In genomic region chr11:78265326-78265725, GRCh38 we compare ENCODE assay signal across 20 cellular contexts.
A peak's percentile ranks its signal among the peaks of the same experiment; 100 is the strongest.
DNase-seq lines count a peak whose midpoint lies in the region; ATAC-seq and TF ChIP-seq lines count a peak whose summit lies in the region.
"Had no signal": no experiment of that assay in that cellular context is flagged by ENCODE, and none has a peak within 500 bp of the region (broad histone marks: within the 10 kb centered on the region; RNA-seq: fewer than 3 reads in every experiment).

No MANE protein-coding gene starts in this region.

- no peak for ATAC-seq in thoracic aorta (ENCODE audit: insufficient number of reproducible peaks, low FRiP score, low read depth)

- no peaks in the 10 kb centered on the region for H3K27me3 ChIP-seq in dorsolateral prefrontal cortex
- no peaks in the 10 kb centered on the region for H3K27me3 ChIP-seq in thoracic aorta (replicated peaks; ENCODE audit: insufficient read depth)
- H3K27me3 ChIP-seq: BLaER1 treated with 17β-estradiol and CSF1 and Interleukin-3, amounts not matched to agents 10 nM and 100 nM had no signal

- TF ChIP-seq CTCF in dorsolateral prefrontal cortex (IDR thresholded peaks at IDR 0.05 in 54 of 56, conservative IDR thresholded peaks at IDR 0.05 in 2 of 56; ENCODE audit: low read depth in 1 of 56, partially characterized antibody in 56 of 56), result no peak
- no peak for TF ChIP-seq CTCF in thoracic aorta (IDR thresholded peaks at IDR 0.05)

- intact Hi-C loops in dorsolateral prefrontal cortex (cut with DNase I), result no loop called here

- H3K4me3 ChIP-seq in dorsolateral prefrontal cortex (no peak overlapping the region), thoracic aorta (no peak overlapping the region)
- H3K4me3 ChIP-seq: BLaER1 treated with 17β-estradiol and CSF1 and Interleukin-3, amounts not matched to agents 10 nM and 100 nM had no signal

- peaks cover 100% of the 10 kb centered on the region for H3K36me3 ChIP-seq in KOPT-K1 (ENCODE audit: insufficient read depth, low read length)
- H3K36me3 ChIP-seq in thoracic aorta, result no peaks in the 10 kb centered on the region

- no peaks in the 10 kb centered on the region for H3K9me3 ChIP-seq in KOPT-K1 (ENCODE audit: insufficient read depth, low read length, poor library complexity, severe bottlenecking)
- H3K9me3 ChIP-seq in thoracic aorta, result no peaks in the 10 kb centered on the region
- H3K9me3 ChIP-seq: BLaER1 treated with 17β-estradiol and CSF1 and Interleukin-3, amounts not matched to agents 10 nM and 100 nM; SK-N-SH had no signal

- H3K27ac ChIP-seq in KOPT-K1 (ENCODE audit: low read depth, low read length, poor library complexity, severe bottlenecking) (peak overlapping the region; percentile 12), dorsolateral prefrontal cortex (peak overlapping the region in 31 of 59 donors; percentile 1 to 95 (median 33)), thoracic aorta (peak overlapping the region; percentile 22 to 53)
- H3K27ac ChIP-seq: BLaER1 treated with 17β-estradiol and CSF1 and Interleukin-3, amounts not matched to agents 10 nM and 100 nM had no signal

- DNase-seq in dorsolateral prefrontal cortex (no peak), kidney tubule cell (ENCODE audit: low spot score) (peak; percentile 37), thoracic aorta (ENCODE audit: low spot score) (no peak), NCI-H526 treated with DMSO at 0.1 percent for 48 hours (lab: John Stamatoyannopoulos, UW) (no peak)
- DNase-seq in stimulated activated CD4-positive, alpha-beta T cell treated with anti-CD3 and anti-CD28 coated beads, Interleukin-2, amount 100 ng/mL, for 48 hours, result no peak
- DNase-seq in effector CD8-positive, alpha-beta T cell (lab: John Stamatoyannopoulos, UW), result no peak
- DNase-seq: CD8-positive, alpha-beta memory T cell; DMS53; H9; Kasumi-1; NCI-H1694 treated with DMSO at 0.1 percent for 48 hours; NCI-H2107; NCI-H2227 treated with DMSO at 0.1 percent for 48 hours; NCI-H510A treated with DMSO at 0.1 percent for 48 hours; NCI-H82; OCI-M1; SHP77 treated with DMSO at 0.1 percent for 48 hours; SK-N-SH had no signal

- H3K4me1 ChIP-seq in thoracic aorta (ENCODE audit: control insufficient read depth in 1 of 2, low read depth in 2 of 2), result peaks cover 29 to 76% of the 10 kb centered on the region in 2 donors
